ENCODE assay signal across 24 cellular contexts in the genomic region with DNA sequence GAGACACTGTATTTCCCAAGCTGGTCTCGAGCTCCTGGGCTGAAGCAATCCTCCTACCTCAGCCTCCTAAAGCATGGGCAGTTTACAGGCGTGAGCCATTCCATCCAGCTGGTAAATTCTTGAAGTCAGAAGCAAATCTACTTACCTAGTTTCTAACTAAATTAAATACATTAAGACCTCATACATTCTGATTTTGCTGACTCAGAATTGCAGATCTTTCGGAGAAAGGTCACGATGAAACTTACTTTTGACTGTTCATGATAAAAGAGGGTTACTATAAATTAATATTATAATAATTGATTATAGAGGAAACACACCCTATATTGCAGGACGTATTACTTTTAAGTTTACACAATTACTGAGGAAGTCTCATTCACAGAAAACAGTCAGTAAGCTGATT.
"Had no signal": no experiment of that assay in that cellular context is flagged by ENCODE, and none has a peak within 500 bp of the region (broad histone marks: within the 10 kb centered on the region; RNA-seq: fewer than 3 reads in every experiment).

No MANE protein-coding gene starts in this region.

- H3K27ac ChIP-seq: coronary artery, esophagus muscularis mucosa, foreskin keratinocyte, gastroesophageal sphincter, heart right ventricle, left lung, lower lobe of right lung had no signal

- H3K36me3 ChIP-seq: esophagus muscularis mucosa, gastroesophageal sphincter, heart right ventricle, left lung, lower lobe of right lung had no signal

- H3K4me3 ChIP-seq: coronary artery, dorsolateral prefrontal cortex, esophagus muscularis mucosa, gastroesophageal sphincter, heart right ventricle, left lung, lower lobe of right lung, mucosa of descending colon had no signal

- FAIRE-seq: colon, endothelial cell of umbilical vein, frontal cortex, islet of Langerhans, keratinocyte had no signal

- H3K27me3 ChIP-seq: dorsolateral prefrontal cortex, esophagus muscularis mucosa, foreskin keratinocyte, heart right ventricle, left lung had no signal

- H3K9me3 ChIP-seq: esophagus muscularis mucosa, gastroesophageal sphincter, heart right ventricle, left lung, lower lobe of right lung, mucosa of descending colon had no signal

- ATAC-seq: foreskin keratinocyte, gastroesophageal sphincter, heart right ventricle, left cardiac atrium, left lung, left ventricle myocardium superior, lower lobe of right lung, mucosa of descending colon had no signal

- DNase-seq: dermis blood vessel endothelial cell; dorsolateral prefrontal cortex; effector CD4-positive, alpha-beta T cell; effector memory CD4-positive, alpha-beta T cell; foreskin keratinocyte; glutamatergic neuron; head of caudate nucleus; heart right ventricle; hippocampal formation; left cardiac atrium; left lung; left ventricle myocardium superior; lower lobe of right lung; mesenchymal stem cell; mucosa of descending colon; naive B cell had no signal

- H3K4me1 ChIP-seq: esophagus muscularis mucosa, foreskin keratinocyte, gastroesophageal sphincter, left lung, lower lobe of right lung had no signal
